19 cellular contexts compared by ENCODE assay signal in genomic region chr10:22244855-22245254, GRCh38. TPM values are rescaled to one million over a fixed set of nuclear protein-coding genes. Genes with fewer than 3 reads are reported as not detected.
DNase-seq lines count a peak whose midpoint lies in the region; FAIRE-seq and TF ChIP-seq lines count a peak whose summit lies in the region.
"Had no signal": no experiment of that assay in that cellular context is flagged by ENCODE, and none has a peak within 500 bp of the region (broad histone marks: within the 10 kb centered on the region; RNA-seq: fewer than 3 reads in every experiment).

No MANE protein-coding gene starts in this region.

- H3K79me2 ChIP-seq in Karpas-422 (ENCODE audit: low read length): no peaks in the 10 kb centered on the region
- no peaks in the 10 kb centered on the region for H3K79me2 ChIP-seq in SU-DHL-6 (ENCODE audit: insufficient read depth, low read length)

- H3K4me2 ChIP-seq in Karpas-422 (ENCODE audit: low read depth, low read length, poor library complexity, severe bottlenecking) (no peak overlapping the region), SU-DHL-6 (ENCODE audit: low read depth, low read length, poor library complexity, severe bottlenecking) (no peak overlapping the region)
- H3K4me2 ChIP-seq: GM23338, KMS-11 had no signal

- H4K20me1 ChIP-seq in Karpas-422 (ENCODE audit: insufficient read depth, low read depth, low read length) (no peaks in the 10 kb centered on the region), SU-DHL-6 (ENCODE audit: low read depth, low read length) (no peaks in the 10 kb centered on the region)

- H3K9me2 ChIP-seq in Karpas-422 (replicated peaks; ENCODE audit: insufficient read depth, low read length) (no peaks in the 10 kb centered on the region), SU-DHL-6 (replicated peaks; ENCODE audit: insufficient read depth, low read length) (no peaks in the 10 kb centered on the region)

- 79 to 90% methylated on average over 3 of the region's 3 CpGs for WGBS in thyroid gland, 2 donors

- H3K27ac ChIP-seq in Karpas-422 (ENCODE audit: low read length): no peak overlapping the region
- H3K27ac ChIP-seq in SU-DHL-6 (ENCODE audit: low read depth, low read length): no peak overlapping the region
- H3K27ac ChIP-seq in thyroid gland: no peak overlapping the region
- H3K27ac ChIP-seq: KMS-11 had no signal

- DNase-seq in BE2C: no peak
- DNase-seq in Karpas-422: peak; percentile 41
- DNase-seq in fibroblast of mammary gland (ENCODE audit: low read depth): no peak
- no peak for DNase-seq in thyroid gland
- no peak for DNase-seq in GM12892 (ENCODE audit: insufficient read length)
- DNase-seq in HTR-8/SVneo (ENCODE audit: insufficient read length, low spot score): no peak
- DNase-seq: DMS 273 treated with DMSO at 0.1 percent for 48 hours, DND-41, NCI-H1417 treated with DMSO at 0.1 percent for 48 hours, NCI-H1930, NCI-H345, NCI-H526, SHP77 treated with DMSO at 0.1 percent for 48 hours had no signal

- H3K9ac ChIP-seq in Karpas-422 (ENCODE audit: low read length) (no peak overlapping the region), SU-DHL-6 (ENCODE audit: low read length) (no peak overlapping the region)
- H3K9ac ChIP-seq: KMS-11 had no signal

- H2AFZ ChIP-seq in Karpas-422 (ENCODE audit: low read length) (no peak overlapping the region), SU-DHL-6 (ENCODE audit: low read depth, low read length, severe bottlenecking) (no peak overlapping the region)
- H2AFZ ChIP-seq: GM23338 had no signal

- H3K4me3 ChIP-seq in BE2C (ENCODE audit: low read depth, low read length) (no peak overlapping the region), Karpas-422 (ENCODE audit: low read length) (no peak overlapping the region), SU-DHL-6 (ENCODE audit: insufficient read depth, low read length, poor library complexity, severe bottlenecking) (no peak overlapping the region), fibroblast of mammary gland (ENCODE audit: control insufficient read depth, low read depth, low read length) (no peak overlapping the region), thyroid gland (replicated peaks in 1 of 3) (no peak overlapping the region)
- H3K4me3 ChIP-seq: GM23338 had no signal

- H3K27me3 ChIP-seq in BE2C: no peaks in the 10 kb centered on the region
- H3K27me3 ChIP-seq in Karpas-422 (ENCODE audit: low read length): no peaks in the 10 kb centered on the region
- no peaks in the 10 kb centered on the region for H3K27me3 ChIP-seq in SU-DHL-6 (ENCODE audit: low read length)
- no peaks in the 10 kb centered on the region for H3K27me3 ChIP-seq in thyroid gland

- FAIRE-seq in GM12892 (lab: Jason Lieb, UNC) (no peak), HTR-8/SVneo (lab: Jason Lieb, UNC) (no peak)
- FAIRE-seq: G401.6, GM19239 had no signal

- H3K9me3 ChIP-seq in BE2C (no peaks in the 10 kb centered on the region; the same call in 1 of the 2 replicates), Karpas-422 (ENCODE audit: low read length) (no peaks in the 10 kb centered on the region), SU-DHL-6 (ENCODE audit: insufficient read depth, low read length) (no peaks in the 10 kb centered on the region), thyroid gland (no peaks in the 10 kb centered on the region)

- no peak for TF ChIP-seq POLR2A in thyroid gland (IDR thresholded peaks at IDR 0.05)
- TF ChIP-seq POLR2A in GM12892 (IDR thresholded peaks at IDR 0.05; ENCODE audit: low read depth, low read length): no peak

- intact Hi-C loops in thyroid gland (cut with DNase I): loop anchor here (10.0 kb wide), 2 partner anchors 60 to 240 kb away; partner anchors contain the start of gene DNAJC1

- H3K36me3 ChIP-seq in BE2C: no peaks in the 10 kb centered on the region
- no peaks in the 10 kb centered on the region for H3K36me3 ChIP-seq in Karpas-422 (ENCODE audit: insufficient read depth, low read length)
- H3K36me3 ChIP-seq in SU-DHL-6 (ENCODE audit: low read length): no peaks in the 10 kb centered on the region
- H3K36me3 ChIP-seq in thyroid gland: no peaks in the 10 kb centered on the region

- TF ChIP-seq CTCF in BE2C (IDR thresholded peaks at IDR 0.05; ENCODE audit: low read depth, low read length): peak; percentile 16; the same call in 1 of the 2 replicates
- TF ChIP-seq CTCF in SU-DHL-6 (IDR thresholded peaks at IDR 0.05; ENCODE audit: insufficient read depth, low read length, poor library complexity, severe bottlenecking): peak; percentile 11
- peak; percentile 9 for TF ChIP-seq CTCF in fibroblast of mammary gland (conservative IDR thresholded peaks at IDR 0.05; ENCODE audit: control insufficient read depth, insufficient read depth, low read depth, low read length)
- TF ChIP-seq CTCF in thyroid gland (IDR thresholded peaks at IDR 0.05): no peak

- H3F3A ChIP-seq in SU-DHL-6 (ENCODE audit: insufficient read depth): no peaks in the 10 kb centered on the region

- H3K4me1 ChIP-seq in BE2C (no peaks in the 10 kb centered on the region), Karpas-422 (ENCODE audit: low read length) (no peaks in the 10 kb centered on the region), thyroid gland (no peaks in the 10 kb centered on the region)

RNA-seq across cellular contexts. Expression of gene EBLN1, which starts 27.0 kb away (rescaled TPM):
- polyA plus RNA-seq in BE2C (2012; ENCODE audit: insufficient read depth, insufficient read length, low read depth): not detected
- not detected in 2 replicates for total RNA-seq in Karpas-422 (2014; rRNA removed; shearing (Covaris generic); ENCODE audit: low replicate concordance)
- not detected for total RNA-seq in thyroid gland
- polyA plus RNA-seq in GM12892 (2012; ENCODE audit: missing spikeins): not detected
- total RNA-seq: GM23338, MCF 10A had no signal
- polyA plus RNA-seq: GM23338 had no signal

Comparison
In these comparisons a context has a peak if more than half of its experiments do, and no peak if none do; other contexts are left out.
1. CTCF ChIP-seq: peak in BE2C (single experiment), SU-DHL-6 (single experiment) and fibroblast of mammary gland (single experiment); none in thyroid gland (0 of 6).